ENCODE assay signal across 16 cellular contexts in genomic region chr7:75716992-75717626, GRCh38. TPM values are rescaled to one million over a fixed set of nuclear protein-coding genes. Genes with fewer than 3 reads are reported as not detected.
A peak's percentile ranks its signal among the peaks of the same experiment; 100 is the strongest.
DNase-seq lines count a peak whose midpoint lies in the region; TF ChIP-seq lines count a peak whose summit lies in the region.
"Had no signal": no experiment of that assay in that cellular context is flagged by ENCODE, and none has a peak within 500 bp of the region (broad histone marks: within the 10 kb centered on the region; RNA-seq: fewer than 3 reads in every experiment).

No MANE protein-coding gene starts in this region.

- H3K36me3 Mint-ChIP-seq in endodermal cell (ENCODE audit: low read depth) = peaks cover 6% of the 10 kb centered on the region

- no peaks in the 10 kb centered on the region for H3K27me3 Mint-ChIP-seq in endodermal cell (ENCODE audit: insufficient read depth)
- H3K27me3 Mint-ChIP-seq: stimulated activated naive CD8-positive, alpha-beta T cell treated with anti-CD3 and anti-CD28 coated beads, Interleukin-15, Interleukin-2, amounts not matched to agents 100 ng/mL and 50 ng/mL, for 24 hours had no signal

- H3K9me3 Mint-ChIP-seq in endodermal cell = peaks cover 2% of the 10 kb centered on the region
- H3K9me3 Mint-ChIP-seq: stimulated activated naive CD8-positive, alpha-beta T cell treated with anti-CD3 and anti-CD28 coated beads, Interleukin-15, Interleukin-2, amounts not matched to agents 100 ng/mL and 50 ng/mL, for 24 hours had no signal

- no peaks in the 10 kb centered on the region for H3K36me3 ChIP-seq in endodermal cell (ENCODE audit: control insufficient read depth, insufficient read depth, low read length)
- H3K36me3 ChIP-seq in trophoblast cell (ENCODE audit: control insufficient read depth in 1 of 2, insufficient read depth in 2 of 2, low read length in 2 of 2) = no peaks in the 10 kb centered on the region
- no peaks in the 10 kb centered on the region for H3K36me3 ChIP-seq in colonic mucosa

- no peak overlapping the region for H4K91ac ChIP-seq in trophoblast cell (ENCODE audit: low read depth, low read length)

- H3K79me1 ChIP-seq in trophoblast cell (ENCODE audit: low read length) = peaks cover 4% of the 10 kb centered on the region

- no peak overlapping the region for H2AK5ac ChIP-seq in trophoblast cell (ENCODE audit: low read length)

- DNase-seq in EL = peak; percentile 90
- DNase-seq in RKO (ENCODE audit: low spot score) = peak; percentile 49
- DNase-seq in endodermal cell = no peak
- DNase-seq in trophoblast cell = peak; percentile 88 to 97
- DNase-seq in DMS53 treated with DMSO at 0.1 percent for 48 hours (lab: John Stamatoyannopoulos, UW; ENCODE audit: unreplicated experiment) = no peak
- DNase-seq in stimulated activated CD4-positive, alpha-beta T cell treated with anti-CD3 and anti-CD28 coated beads, Interleukin-15, amount 100 ng/mL, for 24 hours = no peak
- DNase-seq in GM10266 (ENCODE audit: extremely low spot score) = no peak
- no peak for DNase-seq in colonic mucosa
- DNase-seq: amniotic stem cell; CD4-positive, alpha-beta memory T cell; midbrain; NCI-H1105 treated with DMSO at 0.1 percent for 48 hours; NCI-H69; SHP77 treated with DMSO at 0.1 percent for 48 hours had no signal

- H3K9me3 ChIP-seq in endodermal cell (ENCODE audit: control insufficient read depth, low read length) (no peaks in the 10 kb centered on the region), trophoblast cell (ENCODE audit: insufficient read depth, low read depth, low read length) (no peaks in the 10 kb centered on the region), colonic mucosa (no peaks in the 10 kb centered on the region)

- H4K12ac ChIP-seq in trophoblast cell (ENCODE audit: low read depth, low read length) = no peak overlapping the region

- H2BK120ac ChIP-seq in trophoblast cell (ENCODE audit: insufficient read depth, low read length, poor library complexity) = no peak overlapping the region

- WGBS in endodermal cell (ENCODE audit: insufficient coverage in 1 of 2, insufficient read length in 1 of 2), 2 experiments = 84 to 96% methylated on average over 6 to 7 of the region's 9 CpGs
- WGBS in trophoblast cell (ENCODE audit: extremely low coverage, insufficient coverage, insufficient read length) = no CpG with 5 or more reads among the region's 9 CpGs

- H3K14ac ChIP-seq in trophoblast cell (ENCODE audit: low read length) = no peak overlapping the region

- H2BK5ac ChIP-seq in trophoblast cell (ENCODE audit: low read depth, low read length, poor library complexity) = no peak overlapping the region

- peak overlapping the region; percentile 17 for H3K27ac Mint-ChIP-seq in endodermal cell
- H3K27ac Mint-ChIP-seq: stimulated activated naive CD8-positive, alpha-beta T cell treated with anti-CD3 and anti-CD28 coated beads, Interleukin-15, Interleukin-2, amounts not matched to agents 100 ng/mL and 50 ng/mL, for 24 hours had no signal

- H3K27me3 ChIP-seq in endodermal cell (ENCODE audit: control insufficient read depth, insufficient read depth, low read length, poor library complexity, severe bottlenecking) (no peaks in the 10 kb centered on the region), trophoblast cell (ENCODE audit: insufficient read depth, low read length) (no peaks in the 10 kb centered on the region), colonic mucosa (no peaks in the 10 kb centered on the region)

- H3K27ac ChIP-seq in endodermal cell (ENCODE audit: low read depth, low read length) (no peak overlapping the region), trophoblast cell (ENCODE audit: low read depth, low read length) (no peak overlapping the region), colonic mucosa (no peak overlapping the region)

- H3K18ac ChIP-seq in trophoblast cell (ENCODE audit: low read length) = no peak overlapping the region

- no peak overlapping the region for H4K8ac ChIP-seq in trophoblast cell (ENCODE audit: low read depth, low read length)

- H3K4me3 ChIP-seq in endodermal cell (ENCODE audit: low read length) (no peak overlapping the region), trophoblast cell (ENCODE audit: low read depth, low read length) (no peak overlapping the region), colonic mucosa (no peak overlapping the region)

- no peak overlapping the region for H2AFZ ChIP-seq in trophoblast cell (ENCODE audit: insufficient read depth, low read length, poor library complexity)

- H3K4me2 ChIP-seq in trophoblast cell (ENCODE audit: low read length) = no peak overlapping the region

- no peak overlapping the region for H3K9ac ChIP-seq in endodermal cell (ENCODE audit: extremely low read depth, low read length, poor library complexity, severe bottlenecking)
- no peak overlapping the region for H3K9ac ChIP-seq in trophoblast cell (ENCODE audit: low read length)
- H3K9ac ChIP-seq in colonic mucosa (ENCODE audit: low read depth in 2 of 2, low read length in 2 of 2) = no peak overlapping the region

- no peak overlapping the region for H2BK12ac ChIP-seq in trophoblast cell (ENCODE audit: low read length)

- no peaks in the 10 kb centered on the region for H3K79me2 ChIP-seq in trophoblast cell (ENCODE audit: control insufficient read depth, insufficient read depth, low read length, poor library complexity)

- peaks cover under 1% of the 10 kb centered on the region for H3K4me1 Mint-ChIP-seq in endodermal cell

- H3K4ac ChIP-seq in trophoblast cell (ENCODE audit: low read depth, low read length) = no peak overlapping the region

- no peak overlapping the region for H3K23ac ChIP-seq in trophoblast cell (ENCODE audit: low read length)

- H3K4me1 ChIP-seq in endodermal cell (ENCODE audit: control insufficient read depth, insufficient read depth, low read length) (no peaks in the 10 kb centered on the region), trophoblast cell (ENCODE audit: control insufficient read depth in 1 of 2, insufficient read depth in 2 of 2, low read length in 2 of 2) (peaks cover 7 to 13% of the 10 kb centered on the region in 2 experiments), colonic mucosa (no peaks in the 10 kb centered on the region)

- no peak overlapping the region for H3K4me3 Mint-ChIP-seq in endodermal cell
- H3K4me3 Mint-ChIP-seq: CD4-positive, alpha-beta memory T cell; stimulated activated naive CD8-positive, alpha-beta T cell treated with anti-CD3 and anti-CD28 coated beads, Interleukin-15, Interleukin-2, amounts not matched to agents 100 ng/mL and 50 ng/mL, for 24 hours had no signal

- TF ChIP-seq CTCF in endodermal cell (conservative IDR thresholded peaks at IDR 0.05) (no peak), GM10266 (IDR thresholded peaks at IDR 0.05; ENCODE audit: control insufficient read depth, insufficient read depth, low read depth, missing control alignments) (no peak), colonic mucosa (IDR thresholded peaks at IDR 0.05) (no peak)

- intact Hi-C loops in colonic mucosa (cut with DNase I) = no loop called here

RNA-seq across cellular contexts. Expression of gene HIP1, which starts 21.6 kb away (rescaled TPM):
- total RNA-seq in endodermal cell (10 to 100 TPM; 64.7 to 70.0 TPM), colonic mucosa (1 to 10 TPM; 4.8 to 5.5 TPM)
- 44.6 TPM for polyA plus RNA-seq in endodermal cell (2013, experiment 1 of 2)
- 41.5 TPM for polyA plus RNA-seq in endodermal cell (2013, experiment 2 of 2)
- 9.0 and 9.8 TPM in 2 replicates for polyA plus RNA-seq in trophoblast cell (2013)

RNA-seq across cellular contexts. Expression of gene CCL26, which starts 54.9 kb away (rescaled TPM):
- total RNA-seq in endodermal cell (1 to 10 TPM; 1.2 to 2.9 TPM), colonic mucosa (under 1 TPM; 0.82 to 0.91 TPM)
- polyA plus RNA-seq in endodermal cell (2013, experiment 1 of 2) = 1.2 TPM
- not detected for polyA plus RNA-seq in endodermal cell (2013, experiment 2 of 2)
- polyA plus RNA-seq in trophoblast cell (2013) = 0.31 TPM in 1 of 2 replicates, not detected in the other
- total RNA-seq: CD4-positive, alpha-beta memory T cell; pulmonary artery endothelial cell had no signal
- polyA plus RNA-seq: CD4-positive, alpha-beta memory T cell had no signal

Comparison
In these comparisons a context has a peak if more than half of its experiments do, and no peak if none do; other contexts are left out.
1. DNase-seq: peak in EL (single experiment), RKO (single experiment) and trophoblast cell (2 of 2); none in endodermal cell (single experiment), DMS53 treated with DMSO at 0.1 percent for 48 hours (single experiment), stimulated activated CD4-positive, alpha-beta T cell treated with anti-CD3 and anti-CD28 coated beads, Interleukin-15, amount 100 ng/mL, for 24 hours (single experiment), GM10266 (single experiment) and colonic mucosa (single experiment).
2. RNA of gene HIP1, which starts 21.6 kb away (total RNA-seq): 64.7 to 70.0 TPM in endodermal cell; 4.8 to 5.5 TPM in colonic mucosa; every median in the first group is over 10 times any median in the second.